ENCODE assay signal across 8 cellular contexts in the genomic region with DNA sequence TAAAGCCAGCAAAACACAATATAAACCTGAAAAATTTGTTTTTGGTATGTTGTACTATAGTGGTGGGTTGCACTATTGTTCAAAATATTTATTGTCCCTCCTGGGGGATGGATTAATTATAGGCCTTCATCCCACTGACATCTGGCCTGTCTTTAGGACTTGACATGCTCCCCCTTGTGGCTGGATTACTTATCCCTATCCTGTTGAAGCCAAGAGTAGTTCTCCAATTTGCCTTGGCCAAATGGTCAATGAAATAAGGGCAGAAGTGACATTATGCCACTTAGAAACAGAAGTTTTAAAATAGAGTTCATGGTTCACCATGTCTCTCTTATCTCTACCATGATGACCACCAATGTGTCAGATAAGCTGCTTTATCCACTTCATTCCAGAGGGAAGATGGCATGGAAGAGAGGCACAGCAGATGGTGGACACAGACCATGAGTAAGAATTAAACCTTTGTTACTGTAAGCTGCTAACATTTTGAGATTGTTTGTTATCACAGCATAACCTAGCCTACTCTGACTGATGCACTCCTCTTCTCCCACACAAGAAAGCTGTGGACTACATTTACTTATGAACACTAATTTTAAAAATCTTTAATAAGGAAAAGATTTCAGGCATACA. TPM values are rescaled to one million over a fixed set of nuclear protein-coding genes. Genes with fewer than 3 reads are reported as not detected.
DNase-seq lines count a peak whose midpoint lies in the region; ATAC-seq and TF ChIP-seq lines count a peak whose summit lies in the region.

No MANE protein-coding gene starts in this region.

- peak; percentile 26 for DNase-seq in stimulated activated CD4-positive, alpha-beta T cell treated with anti-CD3 and anti-CD28 coated beads, Interleukin-15, amount 100 ng/mL, for 24 hours
- DNase-seq in stimulated activated CD4-positive, alpha-beta T cell treated with anti-CD3 and anti-CD28 coated beads, Interleukin-4, amount 100 ng/mL, for 1 hour: no peak
- DNase-seq in NCI-H345 (lab: John Stamatoyannopoulos, UW): peak; percentile 23
- DNase-seq in mammary epithelial cell: no peak
- DNase-seq in neuronal stem cell (ENCODE audit: low spot score): peak; percentile 36
- DNase-seq in activated T-cell treated with anti-CD3 and anti-CD28 coated beads, Interleukin-2, amount 50 U/mL, for 24 hours: no peak
- no peak for DNase-seq in activated CD4-positive, alpha-beta memory T cell treated with anti-CD3 and anti-CD28 coated beads for 36 hours

- H3K79me1 ChIP-seq in neuronal stem cell (ENCODE audit: low read depth, low read length): no peaks in the 10 kb centered on the region

- H3K4me1 ChIP-seq in mammary epithelial cell (ENCODE audit: insufficient read depth, low read length) (no peaks in the 10 kb centered on the region), neuronal stem cell (ENCODE audit: control insufficient read depth in 2 of 2, insufficient read depth in 1 of 2, low read depth in 1 of 2, low read length in 2 of 2) (no peaks in the 10 kb centered on the region)

- H3K4ac ChIP-seq in neuronal stem cell (ENCODE audit: low read length): no peak overlapping the region

- H3K27ac Mint-ChIP-seq in activated T-cell treated with anti-CD3 and anti-CD28 coated beads, Interleukin-2, amount 50 U/mL, for 24 hours: no peak overlapping the region
- H3K27ac Mint-ChIP-seq in activated CD4-positive, alpha-beta memory T cell treated with anti-CD3 and anti-CD28 coated beads for 36 hours: no peak overlapping the region

- H2BK120ac ChIP-seq in neuronal stem cell (ENCODE audit: low read depth, low read length): no peak overlapping the region

- TF ChIP-seq CTCF in mammary epithelial cell (conservative IDR thresholded peaks at IDR 0.05 in 1 of 2, IDR thresholded peaks at IDR 0.05 in 1 of 2; ENCODE audit: extremely low read depth in 1 of 2, insufficient read depth in 1 of 2, low read depth in 1 of 2, low read length in 2 of 2): peak; percentile 65 to 77

- intact Hi-C loops in mammary epithelial cell (cut with micrococcal nuclease): no loop called here
- intact Hi-C loops in activated CD4-positive, alpha-beta memory T cell treated with anti-CD3 and anti-CD28 coated beads for 36 hours (cut with micrococcal nuclease): loop anchor here (1.0 to 10.0 kb wide), 2 partner anchors 78 to 298 kb away; no protein-coding TSS in a partner anchor

- dilution Hi-C loops in mammary epithelial cell (cut with HindIII; ENCODE audit: low sequenced_read_pairs): loop anchor here (25.0 kb wide), 1 partner anchor 190 kb away; no protein-coding TSS in a partner anchor

- H2AFZ ChIP-seq in mammary epithelial cell (ENCODE audit: low read depth, low read length) (no peak overlapping the region), neuronal stem cell (ENCODE audit: low read length) (no peak overlapping the region)

- no peaks in the 10 kb centered on the region for H3K36me3 Mint-ChIP-seq in activated T-cell treated with anti-CD3 and anti-CD28 coated beads, Interleukin-2, amount 50 U/mL, for 24 hours (ENCODE audit: low read depth)
- no peaks in the 10 kb centered on the region for H3K36me3 Mint-ChIP-seq in activated CD4-positive, alpha-beta memory T cell treated with anti-CD3 and anti-CD28 coated beads for 36 hours

- no peak overlapping the region for H3K23ac ChIP-seq in neuronal stem cell (ENCODE audit: low read depth, low read length, poor library complexity)

- no peak for ATAC-seq in HG03108 (IDR thresholded peaks at IDR 0.05; ENCODE audit: unreplicated experiment)

- H3K4me2 ChIP-seq in mammary epithelial cell (ENCODE audit: insufficient read depth, low read depth, low read length) (no peak overlapping the region), neuronal stem cell (ENCODE audit: insufficient read depth, low read length, poor library complexity, severe bottlenecking) (no peak overlapping the region)

- H3K4me3 ChIP-seq in mammary epithelial cell (replicated peaks in 1 of 3; ENCODE audit: insufficient read depth in 1 of 3, low read depth in 2 of 3, low read length in 3 of 3) (no peak overlapping the region), neuronal stem cell (ENCODE audit: low read length in 2 of 2) (no peak overlapping the region)

- no peaks in the 10 kb centered on the region for H3K4me1 Mint-ChIP-seq in activated T-cell treated with anti-CD3 and anti-CD28 coated beads, Interleukin-2, amount 50 U/mL, for 24 hours (ENCODE audit: low read depth)
- no peaks in the 10 kb centered on the region for H3K4me1 Mint-ChIP-seq in activated CD4-positive, alpha-beta memory T cell treated with anti-CD3 and anti-CD28 coated beads for 36 hours (ENCODE audit: low read depth)

- BruUV-seq in mammary epithelial cell (replicated peaks; lab: Mats Ljungman, UMichigan): no TSS peak

- no peaks in the 10 kb centered on the region for H3K27me3 ChIP-seq in mammary epithelial cell (ENCODE audit: insufficient read depth, low read length)
- H3K27me3 ChIP-seq in neuronal stem cell (ENCODE audit: control insufficient read depth in 3 of 3, insufficient read depth in 3 of 3, low read depth in 1 of 3, low read length in 3 of 3): no peaks in the 10 kb centered on the region

- peaks cover 18% of the 10 kb centered on the region for H3K27me3 Mint-ChIP-seq in activated T-cell treated with anti-CD3 and anti-CD28 coated beads, Interleukin-2, amount 50 U/mL, for 24 hours
- peaks cover 7% of the 10 kb centered on the region for H3K27me3 Mint-ChIP-seq in activated CD4-positive, alpha-beta memory T cell treated with anti-CD3 and anti-CD28 coated beads for 36 hours

- H3K36me3 ChIP-seq in mammary epithelial cell (ENCODE audit: insufficient read depth, low read length) (no peaks in the 10 kb centered on the region), neuronal stem cell (replicated peaks in 1 of 2; ENCODE audit: control insufficient read depth in 2 of 2, insufficient read depth in 2 of 2, low read length in 2 of 2) (no peaks in the 10 kb centered on the region)

- H2BK12ac ChIP-seq in neuronal stem cell (ENCODE audit: low read length): no peak overlapping the region

- no peak overlapping the region for H2BK5ac ChIP-seq in neuronal stem cell (ENCODE audit: low read length)

- H4K91ac ChIP-seq in neuronal stem cell (ENCODE audit: low read depth, low read length, poor library complexity): no peak overlapping the region

- no peak overlapping the region for H3K18ac ChIP-seq in neuronal stem cell (ENCODE audit: low read length)

- H3K79me2 ChIP-seq in mammary epithelial cell (ENCODE audit: insufficient read depth, low read length): no peaks in the 10 kb centered on the region

- H2BK15ac ChIP-seq in neuronal stem cell (ENCODE audit: low read length): no peak overlapping the region

- CTCF ChIA-PET in mammary epithelial cell (lab: Charles Lee; ENCODE audit: low non-redundant PET): interaction anchor here (0.6 to 0.7 kb wide), 3 partner anchors 13 to 1124 kb away, joined by 3 to 4 read pairs (median 3); no protein-coding TSS in a partner anchor
- CTCF ChIA-PET in activated CD4-positive, alpha-beta memory T cell treated with anti-CD3 and anti-CD28 coated beads for 36 hours (lab: Charles Lee): interaction anchor here (0.8 to 3.0 kb wide), 12 partner anchors 9 to 196 kb away, joined by 3 to 28 read pairs (median 3); no protein-coding TSS in a partner anchor

- H3K9me3 ChIP-seq in mammary epithelial cell (replicated peaks; ENCODE audit: insufficient read depth, low read length): peaks cover 3% of the 10 kb centered on the region
- no peaks in the 10 kb centered on the region for H3K9me3 ChIP-seq in neuronal stem cell (replicated peaks in 1 of 2; ENCODE audit: control insufficient read depth in 2 of 2, insufficient read depth in 1 of 2, low read depth in 1 of 2, low read length in 2 of 2)

- in situ Hi-C loops in mammary epithelial cell (cut with MboI; ENCODE audit: low sequenced_read_pairs in 2 of 2): loop anchor here in 1 of 2 donors (25.0 kb wide), 1 partner anchor 1040 kb away; a partner anchor contains a TSS

- H3K9me3 Mint-ChIP-seq in activated T-cell treated with anti-CD3 and anti-CD28 coated beads, Interleukin-2, amount 50 U/mL, for 24 hours: no peaks in the 10 kb centered on the region
- peaks cover 3% of the 10 kb centered on the region for H3K9me3 Mint-ChIP-seq in activated CD4-positive, alpha-beta memory T cell treated with anti-CD3 and anti-CD28 coated beads for 36 hours

- H2AK5ac ChIP-seq in neuronal stem cell (ENCODE audit: low read depth, low read length): no peak overlapping the region

- no peak overlapping the region for H4K8ac ChIP-seq in neuronal stem cell (ENCODE audit: low read depth, low read length)

- H3K9ac ChIP-seq in mammary epithelial cell (ENCODE audit: insufficient read depth, low read length) (no peak overlapping the region), neuronal stem cell (ENCODE audit: low read depth, low read length, poor library complexity) (no peak overlapping the region)

- H4K20me1 ChIP-seq in mammary epithelial cell (ENCODE audit: insufficient read depth, low read length): no peaks in the 10 kb centered on the region

- H3K14ac ChIP-seq in neuronal stem cell (ENCODE audit: low read length): no peak overlapping the region

- POLR2A ChIA-PET in activated CD4-positive, alpha-beta memory T cell treated with anti-CD3 and anti-CD28 coated beads for 36 hours (lab: Charles Lee): no interaction called here

- no peak overlapping the region for H3K4me3 Mint-ChIP-seq in activated T-cell treated with anti-CD3 and anti-CD28 coated beads, Interleukin-2, amount 50 U/mL, for 24 hours
- no peak overlapping the region for H3K4me3 Mint-ChIP-seq in activated CD4-positive, alpha-beta memory T cell treated with anti-CD3 and anti-CD28 coated beads for 36 hours

- H3K27ac ChIP-seq in mammary epithelial cell (ENCODE audit: insufficient read depth, low read depth, low read length): no peak overlapping the region
- H3K27ac ChIP-seq in neuronal stem cell (replicated peaks; ENCODE audit: low read length): no peak overlapping the region

RNA-seq across cellular contexts. Expression of a gene that starts 29.2 kb away (rescaled TPM):
- total RNA-seq in mammary epithelial cell: 10 to 100 TPM; 74.0 to 96.1 TPM
- 7.5 TPM for polyA plus RNA-seq in mammary epithelial cell
- polyA minus RNA-seq in mammary epithelial cell: 49.6 TPM
- 0.26 TPM for polyA plus RNA-seq in neuronal stem cell (2013, experiment 1 of 2)
- polyA plus RNA-seq in neuronal stem cell (2013, experiment 2 of 2): 0.22 TPM
- under 1 TPM; 0.05 to 0.12 TPM for total RNA-seq in activated CD4-positive, alpha-beta memory T cell treated with anti-CD3 and anti-CD28 coated beads for 36 hours

RNA-seq across cellular contexts. Expression of a gene that starts 31.3 kb away (rescaled TPM):
- total RNA-seq in mammary epithelial cell: 10 to 100 TPM; 38.7 to 41.5 TPM
- polyA plus RNA-seq in mammary epithelial cell: 15.7 TPM
- 19.2 TPM for polyA minus RNA-seq in mammary epithelial cell
- polyA plus RNA-seq in neuronal stem cell (2013, experiment 1 of 2): 10.4 TPM
- polyA plus RNA-seq in neuronal stem cell (2013, experiment 2 of 2): 10.0 TPM
- total RNA-seq in activated CD4-positive, alpha-beta memory T cell treated with anti-CD3 and anti-CD28 coated beads for 36 hours: 10 to 100 TPM; 29.7 to 33.1 TPM

RNA-seq across cellular contexts. Expression of a gene that starts 31.4 kb away (rescaled TPM):
- total RNA-seq in mammary epithelial cell: 10 to 100 TPM; 17.5 to 25.3 TPM
- polyA plus RNA-seq in mammary epithelial cell: 6.3 TPM
- polyA minus RNA-seq in mammary epithelial cell: 2.4 TPM
- polyA plus RNA-seq in neuronal stem cell (2013, experiment 1 of 2): 28.0 TPM
- 30.7 TPM for polyA plus RNA-seq in neuronal stem cell (2013, experiment 2 of 2)
- total RNA-seq in activated CD4-positive, alpha-beta memory T cell treated with anti-CD3 and anti-CD28 coated beads for 36 hours: 10 to 100 TPM; 19.1 to 21.0 TPM

Comparison
In these comparisons a context has a peak if more than half of its experiments do, and no peak if none do; other contexts are left out.
1. DNase-seq: peak in stimulated activated CD4-positive, alpha-beta T cell treated with anti-CD3 and anti-CD28 coated beads, Interleukin-15, amount 100 ng/mL, for 24 hours (single experiment), NCI-H345 (single experiment) and neuronal stem cell (single experiment); none in stimulated activated CD4-positive, alpha-beta T cell treated with anti-CD3 and anti-CD28 coated beads, Interleukin-4, amount 100 ng/mL, for 1 hour (single experiment), mammary epithelial cell (single experiment), activated T-cell treated with anti-CD3 and anti-CD28 coated beads, Interleukin-2, amount 50 U/mL, for 24 hours (single experiment) and activated CD4-positive, alpha-beta memory T cell treated with anti-CD3 and anti-CD28 coated beads for 36 hours (single experiment).
2. RNA of a gene that starts 29.2 kb away (total RNA-seq): 74.0 to 96.1 TPM in mammary epithelial cell; 0.05 to 0.12 TPM in activated CD4-positive, alpha-beta memory T cell treated with anti-CD3 and anti-CD28 coated beads for 36 hours; every median in the first group is over 10 times any median in the second.